Comparison of ENCODE assay signal across 15 cellular contexts in the genomic region with DNA sequence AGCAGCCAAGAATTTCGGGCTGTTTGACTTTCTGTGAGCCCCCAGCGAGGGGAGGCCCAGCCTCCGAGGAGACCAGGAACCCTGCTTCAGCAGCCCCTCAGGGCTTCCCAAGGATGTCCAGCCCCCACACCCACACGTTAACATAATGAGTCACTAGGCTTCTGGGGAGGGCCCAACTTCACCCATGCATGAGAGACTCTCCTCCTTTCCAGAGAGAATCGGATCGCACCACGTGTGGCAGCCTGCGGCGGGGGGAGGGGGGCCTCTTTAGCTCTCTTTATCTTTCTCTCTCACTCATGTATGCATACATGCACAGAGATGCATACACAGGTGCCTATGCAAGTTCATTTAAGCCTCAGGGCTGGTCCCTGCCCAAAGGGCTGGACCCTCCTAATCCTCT. TPM values are rescaled to one million over a fixed set of nuclear protein-coding genes. Genes with fewer than 3 reads are reported as not detected.
DNase-seq lines count a peak whose midpoint lies in the region; ATAC-seq and TF ChIP-seq lines count a peak whose summit lies in the region.
"Had no signal": no experiment of that assay in that cellular context is flagged by ENCODE, and none has a peak within 500 bp of the region (broad histone marks: within the 10 kb centered on the region; RNA-seq: fewer than 3 reads in every experiment).

No MANE protein-coding gene starts in this region.

- no peak overlapping the region for H2BK12ac ChIP-seq in neuronal stem cell (ENCODE audit: low read length)

- no peak overlapping the region for H3K23ac ChIP-seq in neuronal stem cell (ENCODE audit: low read depth, low read length, poor library complexity)

- TF ChIP-seq CTCF in HEK293 (tag by site-specific recombination; IDR thresholded peaks at IDR 0.05), result no peak

- ATAC-seq in GM21367 (IDR thresholded peaks at IDR 0.05; ENCODE audit: unreplicated experiment) (no peak), GM18498 (IDR thresholded peaks at IDR 0.05; ENCODE audit: unreplicated experiment) (no peak)
- ATAC-seq: left ventricle myocardium superior had no signal

- H3K36me3 ChIP-seq in HEK293 (ENCODE audit: control insufficient read depth in 2 of 2, insufficient read depth in 1 of 2, low read length in 2 of 2), result peaks cover 0 to 64% of the 10 kb centered on the region in 2 experiments; a peak in 2 of 3 replicates
- peaks cover 34 to 64% of the 10 kb centered on the region in 2 donors for H3K36me3 ChIP-seq in neuronal stem cell (replicated peaks in 1 of 2; ENCODE audit: control insufficient read depth in 2 of 2, insufficient read depth in 2 of 2, low read length in 2 of 2)

- WGBS in neuronal stem cell (ENCODE audit: extremely low coverage in 2 of 2, insufficient read length in 2 of 2, insufficient replicate concordance in 1 of 2), 2 donors, result no CpG with 5 or more reads among the region's 9 CpGs

- H3K9me3 ChIP-seq in HEK293 (ENCODE audit: control insufficient read depth, insufficient read depth, low read depth, low read length), result no peaks in the 10 kb centered on the region
- H3K9me3 ChIP-seq in neuronal stem cell (replicated peaks in 1 of 2; ENCODE audit: control insufficient read depth in 2 of 2, insufficient read depth in 1 of 2, low read depth in 1 of 2, low read length in 2 of 2), result no peaks in the 10 kb centered on the region
- H3K9me3 ChIP-seq: BE2C had no signal

- H2AK5ac ChIP-seq in neuronal stem cell (ENCODE audit: low read depth, low read length), result no peak overlapping the region

- H3K4me1 ChIP-seq in HEK293 (ENCODE audit: control insufficient read depth, insufficient read depth, low read length), result no peaks in the 10 kb centered on the region
- H3K4me1 ChIP-seq in neuronal stem cell (ENCODE audit: control insufficient read depth in 2 of 2, insufficient read depth in 1 of 2, low read depth in 1 of 2, low read length in 2 of 2), result peaks cover 4 to 7% of the 10 kb centered on the region in 2 donors
- H3K4me1 ChIP-seq: BE2C had no signal

- DNase-seq in AG08395 (ENCODE audit: low spot score), result peak; percentile 27
- DNase-seq in astrocyte of the hippocampus (ENCODE audit: low read depth, low spot score), result peak; percentile 80
- peak; percentile 51 for DNase-seq in left kidney (ENCODE audit: low read depth, low spot score)
- no peak for DNase-seq in neuronal stem cell (ENCODE audit: low spot score)
- no peak for DNase-seq in stimulated activated CD4-positive, alpha-beta T cell treated with anti-CD3 and anti-CD28 coated beads, Interleukin-4, amount 100 ng/mL, for 24 hours
- DNase-seq: activated CD4-positive, alpha-beta memory T cell treated with anti-CD3 and anti-CD28 coated beads for 36 hours; activated naive CD4-positive, alpha-beta T cell treated with Interleukin-2 at 50 U/mL for 16 hours; BE2C; glutamatergic neuron; left ventricle myocardium superior; NCI-H187 treated with DMSO at 0.1 percent for 48 hours; occipital lobe had no signal

- H3K4ac ChIP-seq in neuronal stem cell (ENCODE audit: low read length), result no peak overlapping the region

- no peak overlapping the region for H3K14ac ChIP-seq in neuronal stem cell (ENCODE audit: low read length)

- H2BK120ac ChIP-seq in neuronal stem cell (ENCODE audit: low read depth, low read length), result no peak overlapping the region

- peaks cover 5% of the 10 kb centered on the region for H3K79me1 ChIP-seq in neuronal stem cell (ENCODE audit: low read depth, low read length)

- H2BK5ac ChIP-seq in neuronal stem cell (ENCODE audit: low read length), result no peak overlapping the region

- no peaks in the 10 kb centered on the region for H3K27me3 ChIP-seq in neuronal stem cell (ENCODE audit: control insufficient read depth in 3 of 3, insufficient read depth in 3 of 3, low read depth in 1 of 3, low read length in 3 of 3)
- H3K27me3 ChIP-seq: BE2C had no signal

- no peak overlapping the region for H3K9ac ChIP-seq in neuronal stem cell (ENCODE audit: low read depth, low read length, poor library complexity)

- H3K4me3 ChIP-seq in HEK293 (ENCODE audit: low read depth, low read length) (no peak overlapping the region), neuronal stem cell (ENCODE audit: low read length in 2 of 2) (no peak overlapping the region)

- H3K27ac ChIP-seq in HEK293 (ENCODE audit: extremely low read depth, low read depth, low read length) (no peak overlapping the region), neuronal stem cell (replicated peaks; ENCODE audit: low read length) (no peak overlapping the region)

- CTCF ChIA-PET in HEK293 (lab: Yijun Ruan, JAX), result no interaction called here

- no peak overlapping the region for H3K4me2 ChIP-seq in neuronal stem cell (ENCODE audit: insufficient read depth, low read length, poor library complexity, severe bottlenecking)

- no peak overlapping the region for H2AFZ ChIP-seq in neuronal stem cell (ENCODE audit: low read length)

- no peak overlapping the region for H3K18ac ChIP-seq in neuronal stem cell (ENCODE audit: low read length)

- POLR2A ChIA-PET in HEK293 (lab: Yijun Ruan, JAX), result no interaction called here

- no peak overlapping the region for H4K91ac ChIP-seq in neuronal stem cell (ENCODE audit: low read depth, low read length, poor library complexity)

- H2BK15ac ChIP-seq in neuronal stem cell (ENCODE audit: low read length), result no peak overlapping the region

- H4K8ac ChIP-seq in neuronal stem cell (ENCODE audit: low read depth, low read length), result no peak overlapping the region

TF ChIP-seq in HEK293, 187 proteins besides CTCF, POLR2A, EP300 and RAD21:
- TF ChIP-seq ZNF248 (tag by site-specific recombination; IDR thresholded peaks at IDR 0.05) (no peak), ZFHX2 (tag by site-specific recombination; conservative IDR thresholded peaks at IDR 0.05) (peak; percentile 60; the same call in 1 of the 2 replicates)
- TF ChIP-seq, protein P1, sequence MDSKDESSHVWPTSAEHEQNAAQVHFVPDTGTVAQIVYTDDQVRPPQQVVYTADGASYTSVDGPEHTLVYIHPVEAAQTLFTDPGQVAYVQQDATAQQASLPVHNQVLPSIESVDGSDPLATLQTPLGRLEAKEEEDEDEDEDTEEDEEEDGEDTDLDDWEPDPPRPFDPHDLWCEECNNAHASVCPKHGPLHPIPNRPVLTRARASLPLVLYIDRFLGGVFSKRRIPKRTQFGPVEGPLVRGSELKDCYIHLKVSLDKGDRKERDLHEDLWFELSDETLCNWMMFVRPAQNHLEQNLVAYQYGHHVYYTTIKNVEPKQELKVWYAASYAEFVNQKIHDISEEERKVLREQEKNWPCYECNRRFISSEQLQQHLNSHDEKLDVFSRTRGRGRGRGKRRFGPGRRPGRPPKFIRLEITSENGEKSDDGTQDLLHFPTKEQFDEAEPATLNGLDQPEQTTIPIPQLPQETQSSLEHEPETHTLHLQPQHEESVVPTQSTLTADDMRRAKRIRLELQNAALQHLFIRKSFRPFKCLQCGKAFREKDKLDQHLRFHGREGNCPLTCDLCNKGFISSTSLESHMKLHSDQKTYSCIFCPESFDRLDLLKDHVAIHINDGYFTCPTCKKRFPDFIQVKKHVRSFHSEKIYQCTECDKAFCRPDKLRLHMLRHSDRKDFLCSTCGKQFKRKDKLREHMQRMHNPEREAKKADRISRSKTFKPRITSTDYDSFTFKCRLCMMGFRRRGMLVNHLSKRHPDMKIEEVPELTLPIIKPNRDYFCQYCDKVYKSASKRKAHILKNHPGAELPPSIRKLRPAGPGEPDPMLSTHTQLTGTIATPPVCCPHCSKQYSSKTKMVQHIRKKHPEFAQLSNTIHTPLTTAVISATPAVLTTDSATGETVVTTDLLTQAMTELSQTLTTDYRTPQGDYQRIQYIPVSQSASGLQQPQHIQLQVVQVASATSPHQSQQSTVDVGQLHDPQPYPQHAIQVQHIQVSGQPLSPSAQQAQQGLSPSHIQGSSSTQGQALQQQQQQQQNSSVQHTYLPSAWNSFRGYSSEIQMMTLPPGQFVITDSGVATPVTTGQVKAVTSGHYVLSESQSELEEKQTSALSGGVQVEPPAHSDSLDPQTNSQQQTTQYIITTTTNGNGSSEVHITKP (tag by site-specific recombination; IDR thresholded peaks at IDR 0.05), result peak; percentile 79

RNA-seq across cellular contexts. Expression of a gene that starts 3.1 kb away (rescaled TPM):
- polyA plus RNA-seq in neuronal stem cell (2013, experiment 1 of 2), result 199 TPM
- polyA plus RNA-seq in neuronal stem cell (2013, experiment 2 of 2), result 192 TPM

RNA-seq across cellular contexts. Expression of a gene that starts 14.4 kb away (rescaled TPM):
- 17.7 TPM for polyA plus RNA-seq in neuronal stem cell (2013, experiment 1 of 2)
- 16.0 TPM for polyA plus RNA-seq in neuronal stem cell (2013, experiment 2 of 2)

RNA-seq across cellular contexts. Expression of a gene that starts 16.4 kb away (rescaled TPM):
- 47.4 TPM for polyA plus RNA-seq in neuronal stem cell (2013, experiment 1 of 2)
- polyA plus RNA-seq in neuronal stem cell (2013, experiment 2 of 2), result 46.8 TPM

RNA-seq across cellular contexts. Expression of a gene that starts 36.4 kb away (rescaled TPM):
- polyA plus RNA-seq in neuronal stem cell (2013, experiment 1 of 2), result 31.0 TPM
- polyA plus RNA-seq in neuronal stem cell (2013, experiment 2 of 2), result 31.6 TPM

RNA-seq across cellular contexts. Expression of a gene that starts 57.8 kb away (rescaled TPM):
- polyA plus RNA-seq in neuronal stem cell (2013, experiment 1 of 2), result 0.13 TPM
- 0.21 TPM for polyA plus RNA-seq in neuronal stem cell (2013, experiment 2 of 2)

Comparison
In these comparisons a context has a peak if more than half of its experiments do, and no peak if none do; other contexts are left out.
1. DNase-seq: peak in AG08395 (single experiment), astrocyte of the hippocampus (single experiment) and left kidney (single experiment); none in neuronal stem cell (single experiment) and stimulated activated CD4-positive, alpha-beta T cell treated with anti-CD3 and anti-CD28 coated beads, Interleukin-4, amount 100 ng/mL, for 24 hours (single experiment).